In the genomic region with DNA sequence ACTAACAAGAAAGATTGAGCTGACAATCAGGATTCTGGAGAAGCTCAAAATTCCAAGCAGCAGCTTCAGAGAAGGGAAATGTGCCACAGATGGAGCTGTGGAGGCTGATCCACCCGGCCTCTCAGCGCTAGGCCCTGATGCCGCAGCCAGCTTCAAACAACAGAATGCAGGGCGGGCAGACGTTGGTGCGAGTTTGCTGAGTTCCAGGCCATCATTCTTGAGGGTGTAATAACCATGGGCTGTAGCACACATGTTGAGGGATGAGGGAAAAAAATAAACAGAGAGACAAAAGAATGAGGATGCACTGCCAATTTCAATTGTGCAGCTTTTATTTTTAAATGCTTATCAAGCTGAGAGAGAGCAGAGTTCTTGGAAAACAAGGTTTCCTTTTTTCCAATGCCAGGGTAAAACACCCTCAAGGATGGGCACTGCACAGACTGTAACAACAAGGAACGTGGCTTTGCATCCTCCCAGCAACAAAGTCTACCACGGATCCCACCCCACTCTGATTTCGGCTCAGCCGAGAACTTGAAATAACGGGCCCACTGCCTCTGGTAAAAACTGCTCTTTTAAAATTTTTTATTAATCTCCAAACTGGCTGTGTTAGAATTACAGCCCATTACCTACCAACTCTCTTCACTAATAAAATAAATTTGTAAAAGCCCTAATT, we compare ENCODE assay signal across 9 cellular contexts.
DNase-seq lines count a peak whose midpoint lies in the region; ATAC-seq, FAIRE-seq and TF ChIP-seq lines count a peak whose summit lies in the region.
"Had no signal": no experiment of that assay in that cellular context is flagged by ENCODE, and none has a peak within 500 bp of the region (broad histone marks: within the 10 kb centered on the region; RNA-seq: fewer than 3 reads in every experiment).

No MANE protein-coding gene starts in this region.

- H3K27me3 ChIP-seq in liver (ENCODE audit: control insufficient read depth in 4 of 4, insufficient read depth in 4 of 4, low read length in 3 of 4) (no peaks in the 10 kb centered on the region), HepG2 (ENCODE audit: control insufficient read depth in 1 of 2, insufficient read depth in 2 of 2, low read length in 2 of 2) (no peaks in the 10 kb centered on the region), endodermal cell (ENCODE audit: control insufficient read depth, insufficient read depth, low read length, poor library complexity, severe bottlenecking) (no peaks in the 10 kb centered on the region)

- H3K4me2 ChIP-seq in HepG2 (ENCODE audit: low read depth, low read length), result no peak overlapping the region

- H3K9ac ChIP-seq in liver (ENCODE audit: low read depth in 1 of 2, low read length in 2 of 2), result no peak overlapping the region
- H3K9ac ChIP-seq in HepG2 (ENCODE audit: insufficient read depth, low read depth, low read length), result no peak overlapping the region
- H3K9ac ChIP-seq in endodermal cell (ENCODE audit: extremely low read depth, low read length, poor library complexity, severe bottlenecking), result no peak overlapping the region

- no peaks in the 10 kb centered on the region for H3K27me3 Mint-ChIP-seq in endodermal cell (ENCODE audit: insufficient read depth)
- no peaks in the 10 kb centered on the region for H3K27me3 Mint-ChIP-seq in naive thymus-derived CD8-positive, alpha-beta T cell

- in situ Hi-C loops in HepG2 (cut with HindIII; ENCODE audit: extremely low pct_ligation_motif_present, low pct_unique_long_range_greater_than_20kb), result no loop called here

- H3K9me3 ChIP-seq in liver (ENCODE audit: control insufficient read depth in 4 of 4, low read length in 3 of 4), result no peaks in the 10 kb centered on the region
- no peaks in the 10 kb centered on the region for H3K9me3 ChIP-seq in HepG2 (ENCODE audit: low read length)
- H3K9me3 ChIP-seq in endodermal cell (ENCODE audit: control insufficient read depth, low read length), result no peaks in the 10 kb centered on the region

- H3K4me1 ChIP-seq in liver (ENCODE audit: control insufficient read depth in 4 of 4, insufficient read depth in 4 of 4, low read length in 3 of 4), result peaks cover 0 to 12% (median 3%) of the 10 kb centered on the region in 4 donors
- peaks cover 11% of the 10 kb centered on the region for H3K4me1 ChIP-seq in HepG2 (ENCODE audit: insufficient read depth, low read length)
- H3K4me1 ChIP-seq in endodermal cell (ENCODE audit: control insufficient read depth, insufficient read depth, low read length), result peaks cover 13% of the 10 kb centered on the region

- H3K9me3 Mint-ChIP-seq in endodermal cell, result no peaks in the 10 kb centered on the region
- no peaks in the 10 kb centered on the region for H3K9me3 Mint-ChIP-seq in naive thymus-derived CD8-positive, alpha-beta T cell

- BruUV-seq in HepG2 (replicated peaks; lab: Mats Ljungman, UMichigan), result no TSS peak

- H3K36me3 ChIP-seq in liver (ENCODE audit: control insufficient read depth in 4 of 4, insufficient read depth in 3 of 4, low read depth in 1 of 4, low read length in 3 of 4), result no peaks in the 10 kb centered on the region
- peaks cover 0 to 19% of the 10 kb centered on the region in 2 experiments; a peak in 1 of 5 replicates for H3K36me3 ChIP-seq in HepG2 (replicated peaks in 1 of 2; ENCODE audit: control insufficient read depth in 1 of 2, insufficient read depth in 2 of 2, low read length in 2 of 2)
- peaks cover 31% of the 10 kb centered on the region for H3K36me3 ChIP-seq in endodermal cell (ENCODE audit: control insufficient read depth, insufficient read depth, low read length)

- peaks cover 40% of the 10 kb centered on the region for H3K36me3 Mint-ChIP-seq in endodermal cell (ENCODE audit: low read depth)
- H3K36me3 Mint-ChIP-seq in naive thymus-derived CD8-positive, alpha-beta T cell, result peaks cover 0 to 15% (median 3%) of the 10 kb centered on the region in 3 donors

- H3K27ac ChIP-seq in liver (ENCODE audit: low read depth in 1 of 2, low read length in 2 of 2), result peak overlapping the region; percentile 74 to 81
- no peak overlapping the region for H3K27ac ChIP-seq in HepG2 (ENCODE audit: extremely low read length, insufficient read depth, low read length)
- H3K27ac ChIP-seq in endodermal cell (ENCODE audit: low read depth, low read length), result no peak overlapping the region

- no peak overlapping the region for H3K4me3 Mint-ChIP-seq in endodermal cell
- H3K4me3 Mint-ChIP-seq in naive thymus-derived CD8-positive, alpha-beta T cell, result peak overlapping the region in 8 of 10 donors; percentile 28 to 83 (median 77)

- intact Hi-C loops in HepG2 (cut with micrococcal nuclease; ENCODE audit: unreplicated experiment), result no loop called here

- peak overlapping the region; percentile 2 for H3K27ac Mint-ChIP-seq in endodermal cell
- peak overlapping the region; percentile 94 to 98 (median 96) for H3K27ac Mint-ChIP-seq in naive thymus-derived CD8-positive, alpha-beta T cell

- no peak for FAIRE-seq in HepG2 (lab: Jason Lieb, UNC)

- TF ChIP-seq EP300 in HepG2 (IDR thresholded peaks at IDR 0.05; ENCODE audit: low read depth in 2 of 2, low read length in 2 of 2), result no peak
- no peak for TF ChIP-seq EP300 in HepG2 (CRISPR knock-in tag; IDR thresholded peaks at IDR 0.05; ENCODE audit: borderline replicate concordance)

- POLR2A ChIA-PET in HepG2 (lab: Yijun Ruan, JAX), result no interaction called here
- POLR2A ChIA-PET in naive thymus-derived CD8-positive, alpha-beta T cell (lab: Charles Lee), result interaction anchor here (0.6 to 2.1 kb wide), 5 partner anchors 9 to 81 kb away, joined by 3 to 4 read pairs (median 3); no protein-coding TSS in a partner anchor

- no peak for TF ChIP-seq POLR2A in HepG2 (IDR thresholded peaks at IDR 0.05; ENCODE audit: insufficient read depth in 1 of 2, low read depth in 2 of 2, low read length in 2 of 2)

- no peaks in the 10 kb centered on the region for H3K79me2 ChIP-seq in HepG2 (ENCODE audit: insufficient read depth, low read length)

- peaks cover 26% of the 10 kb centered on the region for H3K4me1 Mint-ChIP-seq in endodermal cell
- peaks cover 29 to 66% (median 59%) of the 10 kb centered on the region in 4 donors for H3K4me1 Mint-ChIP-seq in naive thymus-derived CD8-positive, alpha-beta T cell

- CTCF ChIA-PET in HepG2 (lab: Yijun Ruan, JAX; ENCODE audit: low intra/inter-chr PET ratio, low total read pairs), result no interaction called here

- no peaks in the 10 kb centered on the region for H4K20me1 ChIP-seq in HepG2 (ENCODE audit: insufficient read depth, low read length)

- H2AFZ ChIP-seq in HepG2 (ENCODE audit: low read length), result no peak overlapping the region

- no peak overlapping the region for H3K4me3 ChIP-seq in liver (ENCODE audit: low read depth in 1 of 3, low read length in 3 of 3)
- H3K4me3 ChIP-seq in HepG2 (replicated peaks in 1 of 3; ENCODE audit: insufficient read depth in 1 of 3, low read depth in 2 of 3, low read length in 3 of 3), result no peak overlapping the region
- H3K4me3 ChIP-seq in endodermal cell (ENCODE audit: low read length), result no peak overlapping the region

- TF ChIP-seq CTCF in liver (IDR thresholded peaks at IDR 0.05; ENCODE audit: low read depth, low read length, missing input control) (no peak), HepG2 (CRISPR knock-in tag; IDR thresholded peaks at IDR 0.05) (no peak), endodermal cell (conservative IDR thresholded peaks at IDR 0.05) (no peak)

- DNase-seq in HepG2 (ENCODE audit: low spot score) (no peak), endodermal cell (no peak), LoVo (ENCODE audit: low spot score) (no peak), NCI-H526 (lab: John Stamatoyannopoulos, UW) (no peak), NCI-H2029 (lab: John Stamatoyannopoulos, UW) (no peak)
- no peak for DNase-seq in naive thymus-derived CD8-positive, alpha-beta T cell

- TF ChIP-seq RAD21 in liver (IDR thresholded peaks at IDR 0.05), result no peak
- TF ChIP-seq RAD21 in HepG2 (CRISPR knock-in tag; IDR thresholded peaks at IDR 0.05), result no peak

- WGBS in liver, result 82% methylated on average over 11 of the region's 11 CpGs
- 95% methylated on average over 11 of the region's 11 CpGs for WGBS in HepG2 (ENCODE audit: low lambda C conversion rate)
- 89 to 94% methylated on average over 9 to 11 of the region's 11 CpGs for WGBS in endodermal cell (ENCODE audit: insufficient coverage in 1 of 2, insufficient read length in 1 of 2), 2 experiments

- no peak for ATAC-seq in HepG2
- no peak for ATAC-seq in naive thymus-derived CD8-positive, alpha-beta T cell
- ATAC-seq in HG02588 (IDR thresholded peaks at IDR 0.05; ENCODE audit: unreplicated experiment), result no peak
- ATAC-seq: HCT116 had no signal

TF ChIP-seq in liver, 16 proteins besides CTCF, POLR2A, EP300 and RAD21 (continues in another document):
- TF ChIP-seq, protein P1, sequence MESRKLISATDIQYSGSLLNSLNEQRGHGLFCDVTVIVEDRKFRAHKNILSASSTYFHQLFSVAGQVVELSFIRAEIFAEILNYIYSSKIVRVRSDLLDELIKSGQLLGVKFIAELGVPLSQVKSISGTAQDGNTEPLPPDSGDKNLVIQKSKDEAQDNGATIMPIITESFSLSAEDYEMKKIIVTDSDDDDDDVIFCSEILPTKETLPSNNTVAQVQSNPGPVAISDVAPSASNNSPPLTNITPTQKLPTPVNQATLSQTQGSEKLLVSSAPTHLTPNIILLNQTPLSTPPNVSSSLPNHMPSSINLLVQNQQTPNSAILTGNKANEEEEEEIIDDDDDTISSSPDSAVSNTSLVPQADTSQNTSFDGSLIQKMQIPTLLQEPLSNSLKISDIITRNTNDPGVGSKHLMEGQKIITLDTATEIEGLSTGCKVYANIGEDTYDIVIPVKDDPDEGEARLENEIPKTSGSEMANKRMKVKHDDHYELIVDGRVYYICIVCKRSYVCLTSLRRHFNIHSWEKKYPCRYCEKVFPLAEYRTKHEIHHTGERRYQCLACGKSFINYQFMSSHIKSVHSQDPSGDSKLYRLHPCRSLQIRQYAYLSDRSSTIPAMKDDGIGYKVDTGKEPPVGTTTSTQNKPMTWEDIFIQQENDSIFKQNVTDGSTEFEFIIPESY (IDR thresholded peaks at IDR 0.05), result no peak
- no peak for TF ChIP-seq JUND (IDR thresholded peaks at IDR 0.05)

TF ChIP-seq in HepG2, 621 proteins besides CTCF, POLR2A, EP300 and RAD21 (continues in another document):
- TF ChIP-seq ZSCAN9 (CRISPR knock-in tag; IDR thresholded peaks at IDR 0.05; ENCODE audit: borderline replicate concordance) (no peak), TAF15 (IDR thresholded peaks at IDR 0.05; ENCODE audit: low read depth, low read length, poor library complexity, severe bottlenecking) (no peak), ZNF253 (CRISPR knock-in tag; IDR thresholded peaks at IDR 0.05; ENCODE audit: borderline replicate concordance) (no peak)
- TF ChIP-seq, protein P2, sequence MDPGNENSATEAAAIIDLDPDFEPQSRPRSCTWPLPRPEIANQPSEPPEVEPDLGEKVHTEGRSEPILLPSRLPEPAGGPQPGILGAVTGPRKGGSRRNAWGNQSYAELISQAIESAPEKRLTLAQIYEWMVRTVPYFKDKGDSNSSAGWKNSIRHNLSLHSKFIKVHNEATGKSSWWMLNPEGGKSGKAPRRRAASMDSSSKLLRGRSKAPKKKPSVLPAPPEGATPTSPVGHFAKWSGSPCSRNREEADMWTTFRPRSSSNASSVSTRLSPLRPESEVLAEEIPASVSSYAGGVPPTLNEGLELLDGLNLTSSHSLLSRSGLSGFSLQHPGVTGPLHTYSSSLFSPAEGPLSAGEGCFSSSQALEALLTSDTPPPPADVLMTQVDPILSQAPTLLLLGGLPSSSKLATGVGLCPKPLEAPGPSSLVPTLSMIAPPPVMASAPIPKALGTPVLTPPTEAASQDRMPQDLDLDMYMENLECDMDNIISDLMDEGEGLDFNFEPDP (CRISPR knock-in tag; conservative IDR thresholded peaks at IDR 0.05), result no peak

Comparison
In these comparisons a context has a peak if more than half of its experiments do, and no peak if none do; other contexts are left out.
1. H3K27ac ChIP-seq: peak in liver (2 of 2); none in HepG2 (single experiment) and endodermal cell (single experiment).